In genomic region chr22:36425977-36426523, GRCh38 we compare ENCODE assay signal across 11 cellular contexts. TPM values are rescaled to one million over a fixed set of nuclear protein-coding genes. Genes with fewer than 3 reads are reported as not detected.
DNase-seq lines count a peak whose midpoint lies in the region; ATAC-seq, FAIRE-seq and TF ChIP-seq lines count a peak whose summit lies in the region.
"Had no signal": no experiment of that assay in that cellular context is flagged by ENCODE, and none has a peak within 500 bp of the region (broad histone marks: within the 10 kb centered on the region; RNA-seq: fewer than 3 reads in every experiment).

No MANE protein-coding gene starts in this region.

- no peaks in the 10 kb centered on the region for H3K79me2 ChIP-seq in OCI-LY3 (ENCODE audit: low read length)
- H3K79me2 ChIP-seq in fibroblast of lung (ENCODE audit: control insufficient read depth, insufficient read depth, low read length), result no peaks in the 10 kb centered on the region

- H3K27ac ChIP-seq in OCI-LY3 (ENCODE audit: low read length) (no peak overlapping the region), fibroblast of lung (ENCODE audit: insufficient read depth, low read length) (peak overlapping the region; percentile 22), pancreas (no peak overlapping the region)

- H3K4me2 ChIP-seq in OCI-LY3 (ENCODE audit: low read length) (no peak overlapping the region), fibroblast of lung (ENCODE audit: extremely low read depth, insufficient read depth, low read length) (peak overlapping the region; percentile 19)

- 62 to 82% methylated on average over 2 of the region's 2 CpGs for WGBS in pancreas, 2 donors

- H3K4me3 ChIP-seq in OCI-LY3 (ENCODE audit: low read length) (no peak overlapping the region), fibroblast of lung (replicated peaks in 1 of 4; ENCODE audit: control extremely low read depth in 1 of 4, insufficient read depth in 1 of 4, low read depth in 3 of 4, low read length in 4 of 4) (no peak overlapping the region), pancreas (no peak overlapping the region)

- no peak overlapping the region for H3K9ac ChIP-seq in OCI-LY3 (ENCODE audit: low read length)
- H3K9ac ChIP-seq in fibroblast of lung (ENCODE audit: insufficient read depth, low read length), result no peak overlapping the region

- H3K4me1 ChIP-seq in OCI-LY3 (ENCODE audit: low read length), result peaks cover 3% of the 10 kb centered on the region
- peaks cover 20% of the 10 kb centered on the region for H3K4me1 ChIP-seq in fibroblast of lung (ENCODE audit: control insufficient read depth, extremely low read depth, insufficient read depth, low read length)
- H3K4me1 ChIP-seq in pancreas, result no peaks in the 10 kb centered on the region

- peak; percentile 6 for DNase-seq in NCI-H510A treated with DMSO at 0.1 percent for 48 hours (lab: John Stamatoyannopoulos, UW)
- no peak for DNase-seq in NCI-H510A (lab: John Stamatoyannopoulos, UW)
- DNase-seq in fibroblast of lung (ENCODE audit: low read depth in 2 of 2), result peak in 1 of 2 donors; percentile 59
- DNase-seq in pancreas, result no peak
- DNase-seq: NCI-H446 treated with DMSO at 0.1 percent for 48 hours; stimulated activated CD8-positive, alpha-beta memory T cell treated with anti-CD3 and anti-CD28 coated beads, Interleukin-4, amount 100 ng/mL, for 48 hours had no signal

- H3K9me3 ChIP-seq in OCI-LY3 (ENCODE audit: insufficient read depth, low read length) (no peaks in the 10 kb centered on the region), fibroblast of lung (ENCODE audit: control insufficient read depth, insufficient read depth, low read depth, low read length) (no peaks in the 10 kb centered on the region), pancreas (no peaks in the 10 kb centered on the region)

- no peaks in the 10 kb centered on the region for H3K36me3 ChIP-seq in OCI-LY3 (replicated peaks; ENCODE audit: low read depth, low read length)
- H3K36me3 ChIP-seq in fibroblast of lung (ENCODE audit: control insufficient read depth, insufficient read depth, low read length), result no peaks in the 10 kb centered on the region
- no peaks in the 10 kb centered on the region for H3K36me3 ChIP-seq in pancreas

- TF ChIP-seq CTCF in OCI-LY3 (IDR thresholded peaks at IDR 0.05; ENCODE audit: low read depth, low read length) (no peak), fibroblast of lung (conservative IDR thresholded peaks at IDR 0.05 in 1 of 2, IDR thresholded peaks at IDR 0.05 in 1 of 2; ENCODE audit: low read depth in 1 of 2, low read length in 2 of 2) (no peak), pancreas (IDR thresholded peaks at IDR 0.05) (no peak)

- FAIRE-seq in pancreas (lab: Jason Lieb, UNC), result no peak
- FAIRE-seq: keratinocyte had no signal

- ATAC-seq in pancreas (peak; percentile 21 to 71 (median 44)), GM18909 (IDR thresholded peaks at IDR 0.05; ENCODE audit: poor library complexity, unreplicated experiment) (no peak), HG03045 (IDR thresholded peaks at IDR 0.05; ENCODE audit: unreplicated experiment) (no peak), HG03521 (IDR thresholded peaks at IDR 0.05; ENCODE audit: unreplicated experiment) (no peak)

- H3K27me3 ChIP-seq in OCI-LY3 (ENCODE audit: low read depth, low read length) (peaks cover 4% of the 10 kb centered on the region; the same call in 1 of the 2 replicates), fibroblast of lung (ENCODE audit: control insufficient read depth, insufficient read depth, low read length) (no peaks in the 10 kb centered on the region), pancreas (no peaks in the 10 kb centered on the region)

- no peaks in the 10 kb centered on the region for H4K20me1 ChIP-seq in OCI-LY3 (ENCODE audit: insufficient read depth, low read length)
- no peaks in the 10 kb centered on the region for H4K20me1 ChIP-seq in fibroblast of lung (ENCODE audit: control insufficient read depth, extremely low read depth, insufficient read depth, low read length)

- intact Hi-C loops in pancreas (cut with DNase I), result no loop called here

- H2AFZ ChIP-seq in OCI-LY3 (ENCODE audit: low read depth, low read length), result peak overlapping the region; percentile 70; the same call in 1 of the 2 replicates
- peak overlapping the region; percentile 13 for H2AFZ ChIP-seq in fibroblast of lung (ENCODE audit: low read length)

RNA-seq across cellular contexts. Expression of gene MYH9, which starts 38.3 kb away (rescaled TPM):
- total RNA-seq in fibroblast of lung (562 and 796 TPM in 2 replicates), pancreas (100 to 1,000 TPM; 259 to 554 (median 412) TPM)
- polyA plus RNA-seq in fibroblast of lung (413 and 677 TPM in 2 replicates), pancreas (100 to 1,000 TPM in 1 of 2 donors, 10 to 100 TPM in 1; 80.9 to 152 TPM)
- 611 and 1,244 TPM in 2 replicates for polyA plus RNA-seq in fibroblast of lung (2012)
- 1,141 and 2,569 TPM in 2 replicates for polyA minus RNA-seq in fibroblast of lung (ENCODE audit: low replicate concordance)

RNA-seq across cellular contexts. Expression of gene TXN2, which starts 55.4 kb away (rescaled TPM):
- total RNA-seq in fibroblast of lung (20.5 and 25.3 TPM in 2 replicates), pancreas (10 to 100 TPM; 20.4 to 33.6 (median 30.5) TPM)
- polyA plus RNA-seq in fibroblast of lung (118 and 164 TPM in 2 replicates), pancreas (10 to 100 TPM; 43.1 to 49.5 TPM)
- 82.3 and 118 TPM in 2 replicates for polyA plus RNA-seq in fibroblast of lung (2012)
- polyA minus RNA-seq in fibroblast of lung (ENCODE audit: low replicate concordance), result 75.3 and 223 TPM in 2 replicates

Comparison
In these comparisons a context has a peak if more than half of its experiments do, and no peak if none do; other contexts are left out.
1. ATAC-seq: peak in pancreas (4 of 4); none in GM18909 (single experiment), HG03045 (single experiment) and HG03521 (single experiment).